ENCODE assay signal across 15 cellular contexts in genomic region chr7:2239242-2239641, GRCh38.
"Had no signal": no experiment of that assay in that cellular context is flagged by ENCODE, and none has a peak within 500 bp of the region (broad histone marks: within the 10 kb centered on the region; RNA-seq: fewer than 3 reads in every experiment).

No MANE protein-coding gene starts in this region.

- H3K27ac Mint-ChIP-seq: activated CD8-positive, alpha-beta T cell treated with anti-CD3 and anti-CD28 coated beads for 36 hours; stimulated activated effector memory CD8-positive, alpha-beta T cell treated with anti-CD3 and anti-CD28 coated beads, Interleukin-12 subunit alpha, Interleukin-12 subunit beta, amount 100 ng/mL, for 72 hours; WTC11 had no signal

- H3K9me3 Mint-ChIP-seq: activated CD8-positive, alpha-beta T cell treated with anti-CD3 and anti-CD28 coated beads for 36 hours; stimulated activated effector memory CD8-positive, alpha-beta T cell treated with anti-CD3 and anti-CD28 coated beads, Interleukin-12 subunit alpha, Interleukin-12 subunit beta, amount 100 ng/mL, for 72 hours; WTC11 had no signal

- DNase-seq: activated CD4-positive, alpha-beta T cell treated with anti-CD3 and anti-CD28 coated beads for 4 hours; activated CD8-positive, alpha-beta T cell treated with anti-CD3 and anti-CD28 coated beads for 36 hours; activated naive CD4-positive, alpha-beta T cell treated with anti-CD3 and anti-CD28 coated beads, Interleukin-2, amount 50 U/mL, for 16 hours; activated T-cell treated with anti-CD3 and anti-CD28 coated beads, Interleukin-2, amount 50 U/mL, for 1 hour; adrenal gland; effector CD8-positive, alpha-beta T cell; foreskin fibroblast; left ventricle myocardium superior; stimulated activated CD4-positive, alpha-beta T cell treated with anti-CD3 and anti-CD28 coated beads, Interleukin-4, amount 100 ng/mL, for 24 hours; testis; upper lobe of right lung had no signal

- H3K4me3 Mint-ChIP-seq: activated CD8-positive, alpha-beta T cell treated with anti-CD3 and anti-CD28 coated beads for 36 hours; stimulated activated effector memory CD8-positive, alpha-beta T cell treated with anti-CD3 and anti-CD28 coated beads, Interleukin-12 subunit alpha, Interleukin-12 subunit beta, amount 100 ng/mL, for 72 hours had no signal

- ATAC-seq: activated CD8-positive, alpha-beta T cell treated with anti-CD3 and anti-CD28 coated beads for 36 hours; left ventricle myocardium superior; pancreas; sciatic nerve; stimulated activated effector memory CD8-positive, alpha-beta T cell treated with anti-CD3 and anti-CD28 coated beads, Interleukin-12 subunit alpha, Interleukin-12 subunit beta, amount 100 ng/mL, for 72 hours; upper lobe of right lung; WTC11 had no signal

- H3K27me3 Mint-ChIP-seq: activated CD8-positive, alpha-beta T cell treated with anti-CD3 and anti-CD28 coated beads for 36 hours had no signal
